ENCODE assay signal across 25 cellular contexts in the genomic region with DNA sequence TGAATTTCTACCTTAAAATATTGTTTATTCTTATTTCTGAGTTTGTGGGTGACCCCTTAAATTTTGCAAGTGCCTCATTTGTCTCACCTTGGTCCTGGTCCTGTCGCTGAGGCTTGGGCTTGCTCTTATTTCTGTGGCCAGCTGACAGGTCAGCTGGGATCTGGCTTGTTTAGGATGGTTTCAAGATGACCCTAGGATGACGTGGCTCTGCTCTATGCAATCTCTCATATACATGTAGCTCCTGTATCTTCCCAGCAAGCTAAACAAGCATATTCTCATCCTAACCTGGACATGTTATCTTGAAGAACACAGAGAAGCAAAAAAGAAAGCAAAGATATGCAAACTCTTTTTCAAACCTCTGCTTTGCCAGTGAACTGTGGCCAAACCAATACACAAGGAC.
"Had no signal": no experiment of that assay in that cellular context is flagged by ENCODE, and none has a peak within 500 bp of the region (broad histone marks: within the 10 kb centered on the region; RNA-seq: fewer than 3 reads in every experiment).

No MANE protein-coding gene starts in this region.

- H2AFZ ChIP-seq: hepatocyte had no signal

- ATAC-seq: foreskin keratinocyte; left cardiac atrium; lower lobe of right lung; naive thymus-derived CD8-positive, alpha-beta T cell; right cardiac atrium; stimulated activated effector memory CD8-positive, alpha-beta T cell treated with anti-CD3 and anti-CD28 coated beads, Interleukin-12 subunit alpha, Interleukin-12 subunit beta, amount 100 ng/mL, for 72 hours; stimulated activated naive CD8-positive, alpha-beta T cell treated with anti-CD3 and anti-CD28 coated beads, Interleukin-15, amount 100 ng/mL, for 72 hours; upper lobe of right lung had no signal

- H3K9me3 ChIP-seq: colonic mucosa, left ventricle myocardium inferior, lower lobe of right lung, ovary, testis, tibial nerve, upper lobe of right lung, vagina had no signal

- H3K27me3 ChIP-seq: colonic mucosa, foreskin keratinocyte, hepatocyte, ovary, testis, tibial nerve, upper lobe of right lung, vagina had no signal

- H3K79me2 ChIP-seq: hepatocyte had no signal

- H3K27ac Mint-ChIP-seq: endodermal cell; naive thymus-derived CD8-positive, alpha-beta T cell; stimulated activated effector memory CD8-positive, alpha-beta T cell treated with anti-CD3 and anti-CD28 coated beads, Interleukin-12 subunit alpha, Interleukin-12 subunit beta, amount 100 ng/mL, for 72 hours; stimulated activated naive CD8-positive, alpha-beta T cell treated with anti-CD3 and anti-CD28 coated beads, Interleukin-15, amount 100 ng/mL, for 72 hours had no signal

- H3K4me1 Mint-ChIP-seq: naive thymus-derived CD8-positive, alpha-beta T cell; stimulated activated effector memory CD8-positive, alpha-beta T cell treated with anti-CD3 and anti-CD28 coated beads, Interleukin-12 subunit alpha, Interleukin-12 subunit beta, amount 100 ng/mL, for 72 hours; stimulated activated naive CD8-positive, alpha-beta T cell treated with anti-CD3 and anti-CD28 coated beads, Interleukin-15, amount 100 ng/mL, for 72 hours had no signal

- FAIRE-seq: endothelial cell of umbilical vein, kidney, small intestine had no signal

- H3K4me1 ChIP-seq: colonic mucosa, left ventricle myocardium inferior, lower lobe of right lung, testis, upper lobe of right lung, vagina had no signal

- H3K4me3 ChIP-seq: colonic mucosa, hepatocyte, left ventricle myocardium inferior, lower lobe of right lung, ovary, testis, tibial nerve, upper lobe of right lung, vagina had no signal

- H3K36me3 Mint-ChIP-seq: naive thymus-derived CD8-positive, alpha-beta T cell; stimulated activated effector memory CD8-positive, alpha-beta T cell treated with anti-CD3 and anti-CD28 coated beads, Interleukin-12 subunit alpha, Interleukin-12 subunit beta, amount 100 ng/mL, for 72 hours had no signal

- DNase-seq: colonic mucosa; dermis blood vessel endothelial cell; effector CD4-positive, alpha-beta T cell; endodermal cell; erythroblast; foreskin keratinocyte; kidney; left cardiac atrium; left ventricle myocardium inferior; lower lobe of right lung; naive thymus-derived CD8-positive, alpha-beta T cell; ovary; right cardiac atrium; small intestine; stimulated activated CD4-positive, alpha-beta T cell treated with anti-CD3 and anti-CD28 coated beads, Interleukin-12 subunit alpha, Interleukin-12 subunit beta, amount 100 ng/mL, for 4 hours; stimulated activated CD4-positive, alpha-beta T cell treated with anti-CD3 and anti-CD28 coated beads, Interleukin-2, amount 100 ng/mL, for 48 hours; stimulated activated CD8-positive, alpha-beta memory T cell treated with anti-CD3 and anti-CD28 coated beads, Interleukin-4, amount 100 ng/mL, for 48 hours; stimulated activated naive CD8-positive, alpha-beta T cell treated with anti-CD3 and anti-CD28 coated beads, Interleukin-15, amount 100 ng/mL, for 72 hours; testis; upper lobe of right lung had no signal

- H3K36me3 ChIP-seq: colonic mucosa, left ventricle myocardium inferior, lower lobe of right lung, ovary, tibial nerve, upper lobe of right lung, vagina had no signal

- H3K4me2 ChIP-seq: hepatocyte had no signal

- H3K27me3 Mint-ChIP-seq: stimulated activated naive CD8-positive, alpha-beta T cell treated with anti-CD3 and anti-CD28 coated beads, Interleukin-15, amount 100 ng/mL, for 72 hours had no signal

- H3K27ac ChIP-seq: colonic mucosa, foreskin keratinocyte, hepatocyte, left ventricle myocardium inferior, lower lobe of right lung, ovary, testis, tibial nerve, upper lobe of right lung, vagina had no signal

- H3K9me3 Mint-ChIP-seq: endodermal cell; naive thymus-derived CD8-positive, alpha-beta T cell; stimulated activated effector memory CD8-positive, alpha-beta T cell treated with anti-CD3 and anti-CD28 coated beads, Interleukin-12 subunit alpha, Interleukin-12 subunit beta, amount 100 ng/mL, for 72 hours; stimulated activated naive CD8-positive, alpha-beta T cell treated with anti-CD3 and anti-CD28 coated beads, Interleukin-15, amount 100 ng/mL, for 72 hours had no signal

- H3K4me3 Mint-ChIP-seq: endodermal cell; naive thymus-derived CD8-positive, alpha-beta T cell; stimulated activated effector memory CD8-positive, alpha-beta T cell treated with anti-CD3 and anti-CD28 coated beads, Interleukin-12 subunit alpha, Interleukin-12 subunit beta, amount 100 ng/mL, for 72 hours; stimulated activated naive CD8-positive, alpha-beta T cell treated with anti-CD3 and anti-CD28 coated beads, Interleukin-15, amount 100 ng/mL, for 72 hours had no signal
